8 cellular contexts compared by ENCODE assay signal in genomic region chr3:112086857-112087524, GRCh38. TPM values are rescaled to one million over a fixed set of nuclear protein-coding genes. Genes with fewer than 3 reads are reported as not detected.
DNase-seq lines count a peak whose midpoint lies in the region; ATAC-seq and TF ChIP-seq lines count a peak whose summit lies in the region.

No MANE protein-coding gene starts in this region.

- intact Hi-C loops in PC-3 (cut with micrococcal nuclease): loop anchor here (1.0 to 5.0 kb wide), 3 partner anchors 12 to 100 kb away; no protein-coding TSS in a partner anchor

- H3K4me2 ChIP-seq in PC-3 (ENCODE audit: low read length) (peak overlapping the region; percentile 88), neural progenitor cell (peak overlapping the region; percentile 86)

- H3K9me2 ChIP-seq in PC-3 (replicated peaks; ENCODE audit: low read length): no peaks in the 10 kb centered on the region

- DNase-seq in Daoy (ENCODE audit: low read depth) (peak; percentile 59), PC-3 (peak; percentile 82), epithelial cell of esophagus (ENCODE audit: low read depth) (peak; percentile 82), neural progenitor cell (ENCODE audit: low spot score) (no peak), AML-193 (lab: John Stamatoyannopoulos, UW) (no peak), NCI-H128 (lab: John Stamatoyannopoulos, UW; ENCODE audit: unreplicated experiment) (no peak)

- H3K4me3 ChIP-seq in PC-3 (ENCODE audit: low read length): peak overlapping the region; percentile 94
- peak overlapping the region; percentile 77 for H3K4me3 ChIP-seq in epithelial cell of esophagus (ENCODE audit: low read length)
- H3K4me3 ChIP-seq in neural progenitor cell: peak overlapping the region; percentile 56

- no TSS peak for BruUV-seq in PC-3 (replicated peaks; lab: Mats Ljungman, UMichigan)

- H2AFZ ChIP-seq in PC-3 (ENCODE audit: low read length) (peak overlapping the region; percentile 97), neural progenitor cell (replicated peaks) (peak overlapping the region; percentile 92)

- CTCF ChIA-PET in PC-3 (lab: Charles Lee): interaction anchor here (0.6 to 1.3 kb wide), 4 partner anchors 10 to 98 kb away, joined by 3 to 6 read pairs (median 4); no protein-coding TSS in a partner anchor

- H3F3A ChIP-seq in PC-3 (ENCODE audit: low read length, unreplicated experiment): no peaks in the 10 kb centered on the region
- H3F3A ChIP-seq in neural progenitor cell (ENCODE audit: low read depth): peaks cover 13% of the 10 kb centered on the region

- H3K9ac ChIP-seq in PC-3 (ENCODE audit: low read length) (peak overlapping the region; percentile 96), neural progenitor cell (no peak overlapping the region)

- H3K36me3 ChIP-seq in PC-3 (ENCODE audit: low read depth, low read length) (no peaks in the 10 kb centered on the region), neural progenitor cell (no peaks in the 10 kb centered on the region)

- no peak overlapping the region for H3K27ac Mint-ChIP-seq in neural progenitor cell

- peaks cover 2% of the 10 kb centered on the region for H3K9me3 Mint-ChIP-seq in neural progenitor cell

- no peaks in the 10 kb centered on the region for H3K36me3 Mint-ChIP-seq in neural progenitor cell

- H3K27me3 Mint-ChIP-seq in neural progenitor cell (ENCODE audit: insufficient read depth, low read depth): peaks cover 15% of the 10 kb centered on the region

- H4K20me1 ChIP-seq in PC-3 (ENCODE audit: low read length): peaks cover 39% of the 10 kb centered on the region
- H4K20me1 ChIP-seq in neural progenitor cell (ENCODE audit: low read depth): no peaks in the 10 kb centered on the region

- H3K27me3 ChIP-seq in PC-3 (ENCODE audit: low read length) (no peaks in the 10 kb centered on the region), neural progenitor cell (peaks cover 46% of the 10 kb centered on the region)

- H3K79me2 ChIP-seq in PC-3 (ENCODE audit: low read length) (peaks cover 52% of the 10 kb centered on the region), neural progenitor cell (ENCODE audit: low read depth) (no peaks in the 10 kb centered on the region)

- no peaks in the 10 kb centered on the region for H3K9me3 ChIP-seq in PC-3 (ENCODE audit: low read length)
- no peaks in the 10 kb centered on the region for H3K9me3 ChIP-seq in neural progenitor cell (ENCODE audit: low read depth)

- H3K4me1 Mint-ChIP-seq in neural progenitor cell: peaks cover 28% of the 10 kb centered on the region

- TF ChIP-seq CTCF in PC-3 (conservative IDR thresholded peaks at IDR 0.05; ENCODE audit: low read depth, low read length) (no peak), epithelial cell of esophagus (IDR thresholded peaks at IDR 0.05; ENCODE audit: insufficient read depth, low read depth, low read length, missing control alignments) (no peak), neural progenitor cell (IDR thresholded peaks at IDR 0.05) (no peak)

- H3K4me3 Mint-ChIP-seq in neural progenitor cell: peak overlapping the region; percentile 85

- POLR2A ChIA-PET in PC-3 (lab: Charles Lee; ENCODE audit: unreplicated experiment): interaction anchor here (0.7 to 1.0 kb wide), 3 partner anchors 10 to 25 kb away, joined by 3 to 6 read pairs (median 5); no protein-coding TSS in a partner anchor

- H3K27ac ChIP-seq in PC-3 (ENCODE audit: low read length) (peak overlapping the region; percentile 93), neural progenitor cell (no peak overlapping the region)

- H3K4me1 ChIP-seq in PC-3 (ENCODE audit: insufficient read depth, low read length) (peaks cover 47% of the 10 kb centered on the region), neural progenitor cell (peaks cover 15% of the 10 kb centered on the region)

- peak; percentile 45 for ATAC-seq in PC-3
- ATAC-seq in GM18867 (IDR thresholded peaks at IDR 0.05; ENCODE audit: unreplicated experiment): no peak
- no peak for ATAC-seq in HG02885 (IDR thresholded peaks at IDR 0.05; ENCODE audit: poor library complexity, unreplicated experiment)

RNA-seq across cellular contexts. Expression of gene C3orf52, which starts 0.8 kb away (rescaled TPM):
- 14.7 and 18.1 TPM in 2 replicates for total RNA-seq in Daoy (2014; rRNA removed; shearing (Covaris generic))
- total RNA-seq in PC-3 (2014; rRNA removed): 14.8 and 16.7 TPM in 2 replicates
- total RNA-seq in neural progenitor cell (ENCODE audit: low replicate concordance): 2.4 and 4.9 TPM in 2 replicates

RNA-seq across cellular contexts. Expression of gene GCSAM, which starts 46.1 kb away (rescaled TPM):
- not detected in 2 replicates for total RNA-seq in Daoy (2014; rRNA removed; shearing (Covaris generic))
- total RNA-seq in PC-3 (2014; rRNA removed) (not detected in 2 replicates), neural progenitor cell (ENCODE audit: low replicate concordance) (not detected in 2 replicates)

RNA-seq across cellular contexts. Expression of gene TMPRSS7, which starts 52.5 kb away (rescaled TPM):
- total RNA-seq in Daoy (2014; rRNA removed; shearing (Covaris generic)): not detected in 2 replicates
- total RNA-seq in PC-3 (2014; rRNA removed) (0.33 TPM in 1 of 2 replicates, not detected in the other), neural progenitor cell (ENCODE audit: low replicate concordance) (not detected in 2 replicates)

Comparison
In these comparisons a context has a peak if more than half of its experiments do, and no peak if none do; other contexts are left out.
1. DNase-seq: peak in Daoy (single experiment), PC-3 (single experiment) and epithelial cell of esophagus (single experiment); none in neural progenitor cell (single experiment), AML-193 (0 of 2) and NCI-H128 (single experiment).
2. Peak in every context shown above with its lines, with median percentiles within 50 percentile points of each other: H3K4me3 ChIP-seq.